17 cellular contexts compared by ENCODE assay signal in genomic region chr10:102188298-102188940, GRCh38. TPM values are rescaled to one million over a fixed set of nuclear protein-coding genes. Genes with fewer than 3 reads are reported as not detected.
A peak's percentile ranks its signal among the peaks of the same experiment; 100 is the strongest.
DNase-seq lines count a peak whose midpoint lies in the region; ATAC-seq and TF ChIP-seq lines count a peak whose summit lies in the region.
"Had no signal": no experiment of that assay in that cellular context is flagged by ENCODE, and none has a peak within 500 bp of the region (broad histone marks: within the 10 kb centered on the region; RNA-seq: fewer than 3 reads in every experiment).

No MANE protein-coding gene starts in this region.

- H3K4me1 Mint-ChIP-seq in neural progenitor cell (no peaks in the 10 kb centered on the region), mesothelial cell of epicardium (no peaks in the 10 kb centered on the region)

- ATAC-seq in HCT116, result peak; percentile 6; the same call in 1 of the 2 replicates
- ATAC-seq: activated naive CD8-positive, alpha-beta T cell treated with anti-CD3 and anti-CD28 coated beads, Interleukin-2, amount 50 U/mL, for 24 hours; gastroesophageal sphincter had no signal

- H3K9me2 ChIP-seq in HCT116 (ENCODE audit: insufficient read depth), result no peaks in the 10 kb centered on the region

- no peak for TF ChIP-seq POLR2A in HCT116 (IDR thresholded peaks at IDR 0.05; ENCODE audit: borderline replicate concordance, extremely low read depth, insufficient read depth, insufficient read length)
- no peak for TF ChIP-seq POLR2A in uterus (IDR thresholded peaks at IDR 0.05)

- intact Hi-C loops in HCT116 (cut with micrococcal nuclease), result no loop called here
- intact Hi-C loops in uterus (cut with DNase I; ENCODE audit: low total_unique reads), result no loop called here

- H2AFZ ChIP-seq in HCT116 (ENCODE audit: low read depth, low read length, poor library complexity, severe bottlenecking), result no peak overlapping the region
- peak overlapping the region; percentile 97 for H2AFZ ChIP-seq in neural progenitor cell (replicated peaks)

- RAD21 ChIA-PET in HCT116 (lab: Charles Lee; ENCODE audit: low non-redundant PET in 1 of 2, low total read pairs in 2 of 2, uncharacterized antibody in 2 of 2, unreplicated experiment in 2 of 2), result no interaction called here

- H3K9me3 Mint-ChIP-seq in neural progenitor cell (peaks cover 22% of the 10 kb centered on the region), mesothelial cell of epicardium (peaks cover 42% of the 10 kb centered on the region)

- H3K36me3 Mint-ChIP-seq in neural progenitor cell (no peaks in the 10 kb centered on the region), mesothelial cell of epicardium (no peaks in the 10 kb centered on the region)

- no peak overlapping the region for H3K9ac ChIP-seq in HCT116 (ENCODE audit: low read length)
- H3K9ac ChIP-seq in neural progenitor cell, result no peak overlapping the region

- no peak for TF ChIP-seq RAD21 in HCT116 (IDR thresholded peaks at IDR 0.05; ENCODE audit: low read depth)

- peaks cover 12% of the 10 kb centered on the region for H3F3A ChIP-seq in neural progenitor cell (ENCODE audit: low read depth)

- H3K79me2 ChIP-seq in HCT116 (ENCODE audit: insufficient read depth, low read length) (no peaks in the 10 kb centered on the region), neural progenitor cell (ENCODE audit: low read depth) (no peaks in the 10 kb centered on the region)

- H3K27ac ChIP-seq in HCT116 (ENCODE audit: low read depth, low read length) (no peak overlapping the region), neural progenitor cell (peak overlapping the region; percentile 42), uterus (no peak overlapping the region)
- H3K27ac ChIP-seq: dorsolateral prefrontal cortex, gastroesophageal sphincter, testis had no signal

- no TSS peak for BruUV-seq in HCT116 (replicated peaks; lab: Mats Ljungman, UMichigan)

- H3K36me3 ChIP-seq in HCT116 (ENCODE audit: control insufficient read depth in 1 of 2, insufficient read depth in 2 of 2, low read length in 2 of 2) (peaks cover 0 to 5% of the 10 kb centered on the region in 2 experiments; a peak in 1 of 4 replicates), neural progenitor cell (no peaks in the 10 kb centered on the region), uterus (no peaks in the 10 kb centered on the region)
- H3K36me3 ChIP-seq: gastroesophageal sphincter had no signal

- H3K4me1 ChIP-seq in HCT116 (ENCODE audit: control insufficient read depth in 1 of 2, insufficient read depth in 2 of 2, low read length in 2 of 2) (no peaks in the 10 kb centered on the region), neural progenitor cell (peaks cover 17% of the 10 kb centered on the region), uterus (no peaks in the 10 kb centered on the region)

- no peak overlapping the region for H3K27ac Mint-ChIP-seq in neural progenitor cell
- H3K27ac Mint-ChIP-seq in mesothelial cell of epicardium, result no peak overlapping the region
- H3K27ac Mint-ChIP-seq: activated naive CD8-positive, alpha-beta T cell treated with anti-CD3 and anti-CD28 coated beads, Interleukin-2, amount 50 U/mL, for 24 hours; IgD-negative memory B cell had no signal

- H3K9me3 ChIP-seq in HCT116 (ENCODE audit: control insufficient read depth in 1 of 2, insufficient read depth in 1 of 2, low read depth in 1 of 2, low read length in 2 of 2) (peaks cover 25 to 37% of the 10 kb centered on the region in 2 experiments; a peak in 3 of 4 replicates), neural progenitor cell (ENCODE audit: low read depth) (peaks cover 10% of the 10 kb centered on the region), uterus (no peaks in the 10 kb centered on the region)
- H3K9me3 ChIP-seq: gastroesophageal sphincter, testis had no signal

- H3K27me3 Mint-ChIP-seq in neural progenitor cell (ENCODE audit: insufficient read depth, low read depth) (peaks cover 11% of the 10 kb centered on the region), mesothelial cell of epicardium (ENCODE audit: low read depth) (peaks cover 2% of the 10 kb centered on the region)
- H3K27me3 Mint-ChIP-seq: activated naive CD8-positive, alpha-beta T cell treated with anti-CD3 and anti-CD28 coated beads, Interleukin-2, amount 50 U/mL, for 24 hours; IgD-negative memory B cell had no signal

- no peaks in the 10 kb centered on the region for H3K27me3 ChIP-seq in HCT116 (ENCODE audit: insufficient read depth, low read length)
- no peaks in the 10 kb centered on the region for H3K27me3 ChIP-seq in neural progenitor cell
- H3K27me3 ChIP-seq in uterus, result no peaks in the 10 kb centered on the region
- H3K27me3 ChIP-seq: dorsolateral prefrontal cortex, gastroesophageal sphincter, testis had no signal

- no peak overlapping the region for H3K4me3 ChIP-seq in HCT116 (replicated peaks in 1 of 2; ENCODE audit: low read depth in 1 of 2, low read length in 2 of 2)
- peak overlapping the region; percentile 9 for H3K4me3 ChIP-seq in neural progenitor cell
- H3K4me3 ChIP-seq in uterus, result no peak overlapping the region
- H3K4me3 ChIP-seq: gastroesophageal sphincter, testis had no signal

- H3K4me3 Mint-ChIP-seq in neural progenitor cell, result no peak overlapping the region
- H3K4me3 Mint-ChIP-seq in mesothelial cell of epicardium, result no peak overlapping the region
- H3K4me3 Mint-ChIP-seq: activated naive CD8-positive, alpha-beta T cell treated with anti-CD3 and anti-CD28 coated beads, Interleukin-2, amount 50 U/mL, for 24 hours had no signal

- H4K20me1 ChIP-seq in HCT116 (ENCODE audit: insufficient read depth) (no peaks in the 10 kb centered on the region), neural progenitor cell (ENCODE audit: low read depth) (no peaks in the 10 kb centered on the region)

- CTCF ChIA-PET in HCT116 (lab: Charles Lee), result interaction anchor here (1.3 kb wide), 1 partner anchor 19 kb away, joined by 5 read pairs; no protein-coding TSS in a partner anchor

- POLR2A ChIA-PET in HCT116 (lab: Charles Lee), result no interaction called here

- H3K4me2 ChIP-seq in HCT116 (ENCODE audit: low read length) (no peak overlapping the region), neural progenitor cell (peak overlapping the region; percentile 56)

- no peak for TF ChIP-seq CTCF in HCT116 (IDR thresholded peaks at IDR 0.05 in 2 of 3, conservative IDR thresholded peaks at IDR 0.05 in 1 of 3; ENCODE audit: borderline replicate concordance in 1 of 3, insufficient read depth in 1 of 3, low read depth in 2 of 3, low read length in 2 of 3)
- no peak for TF ChIP-seq CTCF in neural progenitor cell (IDR thresholded peaks at IDR 0.05)
- no peak for TF ChIP-seq CTCF in mesothelial cell of epicardium (IDR thresholded peaks at IDR 0.05; ENCODE audit: unreplicated experiment)
- TF ChIP-seq CTCF in uterus (IDR thresholded peaks at IDR 0.05), result no peak

- DNase-seq in HCT116 (ENCODE audit: low read depth, low spot score), result no peak
- DNase-seq in RPMI8226, result peak; percentile 66
- peak; percentile 11 for DNase-seq in neural progenitor cell (ENCODE audit: low spot score)
- DNase-seq in mesothelial cell of epicardium (ENCODE audit: low spot score in 2 of 2, unreplicated experiment in 2 of 2), result no peak
- no peak for DNase-seq in uterus
- DNase-seq: activated CD4-positive, alpha-beta T cell treated with anti-CD3 and anti-CD28 coated beads, Interleukin-2, amount 50 U/mL, for 48 hours; activated naive CD8-positive, alpha-beta T cell treated with anti-CD3 and anti-CD28 coated beads, Interleukin-2, amount 50 U/mL, for 24 hours; dorsolateral prefrontal cortex; mesenchymal stem cell; NCI-H1694 treated with DMSO at 0.1 percent for 48 hours; NCI-H345; retina; testis had no signal

TF ChIP-seq in HCT116, 20 proteins besides CTCF, POLR2A, EP300 and RAD21:
- no peak for TF ChIP-seq MAX (IDR thresholded peaks at IDR 0.05)
- no peak for TF ChIP-seq ATF3 (IDR thresholded peaks at IDR 0.05)
TF ChIP-seq in HCT116: peak in this region for 0.

RNA-seq across cellular contexts. Expression of gene NOLC1, which starts 36.2 kb away (rescaled TPM):
- total RNA-seq in HCT116 (2021; ENCODE audit: unreplicated experiment) (231 TPM), neural progenitor cell (ENCODE audit: low replicate concordance) (74.7 and 80.6 TPM in 2 replicates), mesothelial cell of epicardium (65.5 to 75.2 TPM (median 69.9 TPM) in 3 replicates), uterus (10 to 100 TPM; 15.4 to 54.0 (median 27.4) TPM)
- polyA plus RNA-seq in HCT116 (2012), result 108 and 121 TPM in 2 replicates

RNA-seq across cellular contexts. Expression of gene ELOVL3, which starts 37.7 kb away (rescaled TPM):
- total RNA-seq in HCT116 (2021; ENCODE audit: unreplicated experiment), result 5.5 TPM
- polyA plus RNA-seq in HCT116 (2012), result 7.7 and 9.8 TPM in 2 replicates
- 0.40 TPM in 1 of 2 replicates, not detected in the other for total RNA-seq in neural progenitor cell (ENCODE audit: low replicate concordance)
- 0.27 to 0.44 TPM (median 0.43 TPM) in 3 replicates for total RNA-seq in mesothelial cell of epicardium
- under 1 TPM in 1 of 4 donors, not detected in 3; 0.51 TPM for total RNA-seq in uterus
- total RNA-seq: bronchial epithelial cell had no signal
- polyA plus RNA-seq: IgD-negative memory B cell, neural cell had no signal

RNA-seq across cellular contexts. Expression of gene PITX3, which starts 52.9 kb away (rescaled TPM):
- 1.9 TPM for total RNA-seq in HCT116 (2021; ENCODE audit: unreplicated experiment)
- polyA plus RNA-seq in HCT116 (2012), result 0.87 and 1.2 TPM in 2 replicates
- 0.46 TPM in 1 of 2 replicates, not detected in the other for total RNA-seq in neural progenitor cell (ENCODE audit: low replicate concordance)
- not detected in 3 replicates for total RNA-seq in mesothelial cell of epicardium
- not detected for total RNA-seq in uterus
- total RNA-seq: bronchial epithelial cell had no signal
- polyA plus RNA-seq: IgD-negative memory B cell, neural cell had no signal

RNA-seq across cellular contexts. Expression of gene PPRC1, which starts 55.6 kb away (rescaled TPM):
- 93.0 TPM for total RNA-seq in HCT116 (2021; ENCODE audit: unreplicated experiment)
- polyA plus RNA-seq in HCT116 (2012), result 54.7 and 57.7 TPM in 2 replicates
- total RNA-seq in neural progenitor cell (ENCODE audit: low replicate concordance), result 11.7 and 15.4 TPM in 2 replicates
- 62.6 to 65.0 TPM (median 64.9 TPM) in 3 replicates for total RNA-seq in mesothelial cell of epicardium
- total RNA-seq in uterus, result 10 to 100 TPM in 3 of 4 donors, 1 to 10 TPM in 1; 1.8 to 58.2 (median 15.5) TPM

RNA-seq across cellular contexts. Expression of gene GBF1, which starts 56.9 kb away (rescaled TPM):
- 58.9 TPM for total RNA-seq in HCT116 (2021; ENCODE audit: unreplicated experiment)
- 46.9 and 56.2 TPM in 2 replicates for polyA plus RNA-seq in HCT116 (2012)
- total RNA-seq in neural progenitor cell (ENCODE audit: low replicate concordance), result 23.5 and 37.9 TPM in 2 replicates
- total RNA-seq in mesothelial cell of epicardium, result 49.3 to 51.1 TPM (median 51.1 TPM) in 3 replicates
- 10 to 100 TPM; 10.9 to 45.4 (median 23.9) TPM for total RNA-seq in uterus

Comparison
In these comparisons a context has a peak if more than half of its experiments do, and no peak if none do; other contexts are left out.
1. DNase-seq: peak in RPMI8226 (single experiment) and neural progenitor cell (single experiment); none in HCT116 (single experiment), mesothelial cell of epicardium (0 of 2) and uterus (0 of 2).